Comparison of ENCODE assay signal across 1 cellular context in the genomic region with DNA sequence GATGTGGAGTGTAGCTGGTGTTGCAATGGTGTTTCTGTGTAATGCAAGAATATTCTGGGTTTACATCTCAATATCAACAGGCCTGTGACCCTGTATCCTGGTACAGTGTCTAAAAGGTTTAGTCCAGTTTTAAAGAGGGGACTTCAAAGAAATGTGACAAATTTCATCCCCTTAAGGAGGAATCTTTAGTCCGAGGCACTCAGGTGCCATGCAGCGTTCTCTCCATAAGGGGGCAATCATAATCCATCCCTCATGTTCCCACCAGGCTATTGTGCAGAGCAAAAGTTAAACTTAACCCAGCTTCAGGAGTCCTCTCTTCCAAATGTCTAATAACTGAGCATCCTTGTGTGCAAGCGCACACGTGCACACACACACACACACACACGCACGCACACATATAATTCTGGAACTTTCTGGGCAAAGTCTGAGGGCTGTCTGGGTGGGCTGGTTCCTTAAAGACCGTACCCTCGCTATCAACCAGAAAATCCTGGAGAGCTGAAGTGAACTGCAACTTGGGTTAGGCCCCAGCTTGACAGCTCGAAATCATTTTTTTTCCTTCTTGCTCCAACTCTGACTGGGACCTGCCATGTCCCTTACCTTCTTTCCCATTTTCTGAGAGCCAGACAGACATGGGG.
TF ChIP-seq lines count a peak whose summit lies in the region.

No MANE protein-coding gene starts in this region.

TF ChIP-seq in WTC11, 78 proteins besides CTCF, POLR2A, EP300 and RAD21 (continued from another document):
- no peak for TF ChIP-seq OVOL2 (CRISPR knock-in tag; IDR thresholded peaks at IDR 0.05; ENCODE audit: borderline replicate concordance)
- no peak for TF ChIP-seq SMAD4 (CRISPR knock-in tag; IDR thresholded peaks at IDR 0.05)
- TF ChIP-seq ATF1 (CRISPR knock-in tag; IDR thresholded peaks at IDR 0.05): no peak
- no peak for TF ChIP-seq ZNF232 (CRISPR knock-in tag; IDR thresholded peaks at IDR 0.05)
